ENCODE assay signal across 8 cellular contexts in the genomic region with DNA sequence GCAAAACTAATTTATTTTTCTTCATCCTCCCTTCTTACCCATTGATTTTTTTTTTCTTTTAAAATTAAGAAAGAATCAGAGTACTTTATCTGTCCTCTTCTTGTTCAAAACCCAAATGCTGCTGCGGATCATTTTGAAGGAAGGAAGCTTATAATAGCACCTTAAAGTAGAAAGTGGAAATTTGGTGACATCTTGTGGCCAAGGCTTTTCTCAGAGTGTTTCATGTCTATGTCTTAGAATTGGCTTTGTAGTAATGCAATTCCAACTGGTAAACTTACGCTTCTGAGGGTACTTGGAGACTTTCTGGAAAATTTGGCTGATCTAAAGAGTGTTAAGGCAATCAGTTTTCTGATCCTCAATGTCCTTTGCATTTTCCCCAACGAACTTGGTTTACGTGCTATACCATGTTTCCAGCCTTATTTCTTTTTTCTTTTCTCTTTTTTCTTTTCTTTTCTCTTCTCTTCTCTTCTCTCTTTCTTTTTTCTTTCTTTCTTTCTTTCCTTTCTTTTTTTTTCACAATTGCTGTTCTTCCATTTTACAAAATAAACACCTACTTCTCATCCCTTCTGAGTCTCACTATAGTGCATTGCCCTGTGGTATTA. TPM values are rescaled to one million over a fixed set of nuclear protein-coding genes. Genes with fewer than 3 reads are reported as not detected.
DNase-seq lines count a peak whose midpoint lies in the region; ATAC-seq and TF ChIP-seq lines count a peak whose summit lies in the region.

No MANE protein-coding gene starts in this region.

- TF ChIP-seq CTCF in foreskin fibroblast (IDR thresholded peaks at IDR 0.05; ENCODE audit: low read depth, low read length) = peak; percentile 53

- H3K4me1 ChIP-seq in SJCRH30 = no peaks in the 10 kb centered on the region

- no peaks in the 10 kb centered on the region for H3K27me3 ChIP-seq in SJCRH30

- ATAC-seq in GM19035 (IDR thresholded peaks at IDR 0.05; ENCODE audit: unreplicated experiment) (peak; percentile 98), HG03139 (IDR thresholded peaks at IDR 0.05; ENCODE audit: unreplicated experiment) (peak; percentile 89)

- DNase-seq in NCI-H82 (lab: John Stamatoyannopoulos, UW) (peak; percentile 55), NCI-H82 treated with DMSO at 0.1 percent for 48 hours (lab: John Stamatoyannopoulos, UW; ENCODE audit: unreplicated experiment) (no peak), SJCRH30 (peak; percentile 7 to 41), foreskin fibroblast (peak; percentile 12 to 54), ecto neural progenitor cell (ENCODE audit: low spot score) (no peak), SHP77 (lab: John Stamatoyannopoulos, UW) (no peak)

- no peak overlapping the region for H3K27ac ChIP-seq in SJCRH30

- H3K4me3 ChIP-seq in SJCRH30 (no peak overlapping the region), foreskin fibroblast (ENCODE audit: low read depth in 1 of 2, low read length in 2 of 2) (no peak overlapping the region)

- H3K9me3 ChIP-seq in SJCRH30 (replicated peaks) = no peaks in the 10 kb centered on the region

- H3K36me3 ChIP-seq in SJCRH30 = no peaks in the 10 kb centered on the region

RNA-seq across cellular contexts. Expression of a gene that starts 30.7 kb away (rescaled TPM):
- total RNA-seq in SJCRH30 (2014; rRNA removed; shearing (Covaris generic)) = 29.4 and 30.2 TPM in 2 replicates

Comparison
In these comparisons a context has a peak if more than half of its experiments do, and no peak if none do; other contexts are left out.
1. DNase-seq: peak in NCI-H82 (single experiment), SJCRH30 (2 of 2) and foreskin fibroblast (2 of 2); none in NCI-H82 treated with DMSO at 0.1 percent for 48 hours (single experiment), ecto neural progenitor cell (single experiment) and SHP77 (0 of 2).